In the genomic region with DNA sequence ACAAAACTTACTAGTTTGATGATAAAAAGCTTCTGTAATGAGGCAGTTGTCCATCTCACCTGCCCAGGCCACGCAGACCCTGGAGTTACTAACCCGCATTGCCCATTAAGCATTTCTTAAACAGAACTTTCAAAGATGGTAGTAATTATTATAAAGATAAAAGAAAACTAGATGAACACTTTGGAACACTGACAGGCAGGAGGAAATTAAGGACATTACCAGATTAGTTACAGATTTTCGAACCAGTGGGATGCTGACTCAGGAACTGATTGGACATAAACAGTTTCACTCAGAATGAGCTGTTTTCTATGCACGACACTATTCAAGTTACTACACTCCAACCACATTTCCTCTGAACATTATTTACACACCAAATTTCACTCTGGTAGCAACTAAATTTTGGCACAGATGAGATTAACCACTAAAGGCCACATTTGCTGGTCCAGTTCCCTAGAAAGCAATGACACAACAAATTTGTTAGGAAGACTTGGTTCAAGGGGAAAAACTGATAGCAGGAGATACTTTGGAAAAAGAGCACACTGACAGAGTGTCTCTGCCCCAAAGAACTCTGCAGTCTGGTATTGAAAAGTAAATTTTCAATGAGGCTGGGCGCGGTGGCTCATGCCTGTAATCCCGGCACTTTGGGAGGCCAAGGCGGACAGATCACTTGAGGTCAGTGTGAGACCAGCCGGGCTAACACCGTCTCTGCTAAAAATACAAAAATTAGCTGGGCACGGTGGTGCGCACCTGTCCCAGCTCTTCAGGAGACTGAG, we compare ENCODE assay signal across 12 cellular contexts. TPM values are rescaled to one million over a fixed set of nuclear protein-coding genes. Genes with fewer than 3 reads are reported as not detected.
DNase-seq lines count a peak whose midpoint lies in the region; ATAC-seq and TF ChIP-seq lines count a peak whose summit lies in the region.
"Had no signal": no experiment of that assay in that cellular context is flagged by ENCODE, and none has a peak within 500 bp of the region (broad histone marks: within the 10 kb centered on the region; RNA-seq: fewer than 3 reads in every experiment).

No MANE protein-coding gene starts in this region.

- H3K4me1 ChIP-seq in CD4-positive, CD25-positive, alpha-beta regulatory T cell (ENCODE audit: control insufficient read depth, insufficient read depth, low read length, poor library complexity, severe bottlenecking), result peaks cover 27% of the 10 kb centered on the region

- peak overlapping the region; percentile 31 to 96 (median 78) for H3K27ac Mint-ChIP-seq in CD4-positive, CD25-positive, alpha-beta regulatory T cell
- peak overlapping the region; percentile 52 to 57 for H3K27ac Mint-ChIP-seq in activated naive CD4-positive, alpha-beta T cell treated with anti-CD3 and anti-CD28 coated beads, Interleukin-2, amount 50 U/mL, for 72 hours

- peaks cover 18 to 59% (median 35%) of the 10 kb centered on the region in 4 donors for H3K4me1 Mint-ChIP-seq in CD4-positive, CD25-positive, alpha-beta regulatory T cell

- peaks cover 55% of the 10 kb centered on the region for H3K36me3 ChIP-seq in CD4-positive, CD25-positive, alpha-beta regulatory T cell (ENCODE audit: control insufficient read depth, insufficient read depth, low read length)

- no peaks in the 10 kb centered on the region for H3K27me3 Mint-ChIP-seq in CD4-positive, CD25-positive, alpha-beta regulatory T cell

- no peak overlapping the region for H3K27ac ChIP-seq in CD4-positive, CD25-positive, alpha-beta regulatory T cell (ENCODE audit: insufficient read depth, low read length, poor library complexity, severe bottlenecking)
- H3K27ac ChIP-seq: HL-60 had no signal

- H3K9me3 ChIP-seq in CD4-positive, CD25-positive, alpha-beta regulatory T cell (ENCODE audit: control insufficient read depth in 2 of 2, low read length in 2 of 2), result no peaks in the 10 kb centered on the region
- H3K9me3 ChIP-seq: mucosa of descending colon had no signal

- no peaks in the 10 kb centered on the region for H3K27me3 ChIP-seq in CD4-positive, CD25-positive, alpha-beta regulatory T cell (ENCODE audit: control insufficient read depth, insufficient read depth, low read length)

- TF ChIP-seq CTCF in HFF-Myc (IDR thresholded peaks at IDR 0.05; ENCODE audit: low read depth, low read length, missing control alignments), result no peak

- H3K4me3 ChIP-seq in CD4-positive, CD25-positive, alpha-beta regulatory T cell (ENCODE audit: low read depth, low read length), result no peak overlapping the region
- H3K4me3 ChIP-seq in HFF-Myc (replicated peaks; ENCODE audit: low read depth, low read length), result no peak overlapping the region
- H3K4me3 ChIP-seq: mucosa of descending colon had no signal

- peaks cover 0 to 1% (median 0%) of the 10 kb centered on the region in 7 donors for H3K9me3 Mint-ChIP-seq in CD4-positive, CD25-positive, alpha-beta regulatory T cell
- no peaks in the 10 kb centered on the region for H3K9me3 Mint-ChIP-seq in activated naive CD4-positive, alpha-beta T cell treated with anti-CD3 and anti-CD28 coated beads, Interleukin-2, amount 50 U/mL, for 72 hours

- no peak for ATAC-seq in CD4-positive, CD25-positive, alpha-beta regulatory T cell (ENCODE audit: low read depth in 2 of 2)
- no peak for ATAC-seq in activated naive CD4-positive, alpha-beta T cell treated with anti-CD3 and anti-CD28 coated beads, Interleukin-2, amount 50 U/mL, for 72 hours
- ATAC-seq in GM21786 (IDR thresholded peaks at IDR 0.05; ENCODE audit: unreplicated experiment), result no peak
- ATAC-seq: mucosa of descending colon had no signal

- no peak for DNase-seq in CD4-positive, CD25-positive, alpha-beta regulatory T cell
- DNase-seq in HFF-Myc (ENCODE audit: extremely low read depth, low read depth), result peak; percentile 59
- DNase-seq in activated naive CD4-positive, alpha-beta T cell treated with anti-CD3 and anti-CD28 coated beads, Interleukin-2, amount 50 U/mL, for 72 hours (ENCODE audit: low spot score in 2 of 2), result no peak
- DNase-seq in myocyte (ENCODE audit: low read depth), result peak; percentile 37
- no peak for DNase-seq in NCI-H82 treated with DMSO at 0.1 percent for 48 hours (lab: John Stamatoyannopoulos, UW; ENCODE audit: unreplicated experiment)
- no peak for DNase-seq in nucleus accumbens (lab: John Stamatoyannopoulos, UW)
- DNase-seq in NCI-H2081 (lab: John Stamatoyannopoulos, UW), result no peak
- DNase-seq: GF-D8, mucosa of descending colon, NCI-H510A had no signal

- H3K36me3 Mint-ChIP-seq in CD4-positive, CD25-positive, alpha-beta regulatory T cell, result peaks cover 25% of the 10 kb centered on the region
- H3K36me3 Mint-ChIP-seq in activated naive CD4-positive, alpha-beta T cell treated with anti-CD3 and anti-CD28 coated beads, Interleukin-2, amount 50 U/mL, for 72 hours, result peaks cover 27 to 31% of the 10 kb centered on the region in 2 donors

- H3K4me3 Mint-ChIP-seq in CD4-positive, CD25-positive, alpha-beta regulatory T cell, result peak overlapping the region in 3 of 4 donors; percentile 22 to 42 (median 41)

RNA-seq across cellular contexts. Expression of a gene that starts 3.0 kb away (rescaled TPM):
- 48.8 TPM for total RNA-seq in CD4-positive, CD25-positive, alpha-beta regulatory T cell
- 100 to 1,000 TPM; 295 to 378 (median 363) TPM for polyA plus RNA-seq in CD4-positive, CD25-positive, alpha-beta regulatory T cell
- 100 to 1,000 TPM; 111 to 120 TPM for total RNA-seq in activated naive CD4-positive, alpha-beta T cell treated with anti-CD3 and anti-CD28 coated beads, Interleukin-2, amount 50 U/mL, for 72 hours
- 227 and 282 TPM in 2 replicates for total RNA-seq in myocyte
- 343 TPM for polyA plus RNA-seq in myocyte (2012)

RNA-seq across cellular contexts. Expression of a gene that starts 3.1 kb away (rescaled TPM):
- total RNA-seq in CD4-positive, CD25-positive, alpha-beta regulatory T cell, result 21.2 TPM
- 10 to 100 TPM; 22.3 to 32.6 (median 25.4) TPM for polyA plus RNA-seq in CD4-positive, CD25-positive, alpha-beta regulatory T cell
- total RNA-seq in activated naive CD4-positive, alpha-beta T cell treated with anti-CD3 and anti-CD28 coated beads, Interleukin-2, amount 50 U/mL, for 72 hours, result 10 to 100 TPM; 48.5 to 50.1 TPM
- total RNA-seq in myocyte, result 34.3 and 37.1 TPM in 2 replicates
- polyA plus RNA-seq in myocyte (2012), result 38.0 TPM

RNA-seq across cellular contexts. Expression of a gene that starts 37.5 kb away (rescaled TPM):
- total RNA-seq in CD4-positive, CD25-positive, alpha-beta regulatory T cell, result 246 TPM
- polyA plus RNA-seq in CD4-positive, CD25-positive, alpha-beta regulatory T cell, result 100 to 1,000 TPM; 175 to 398 (median 338) TPM
- total RNA-seq in activated naive CD4-positive, alpha-beta T cell treated with anti-CD3 and anti-CD28 coated beads, Interleukin-2, amount 50 U/mL, for 72 hours, result 100 to 1,000 TPM; 332 to 352 TPM
- total RNA-seq in myocyte, result 109 and 117 TPM in 2 replicates
- 189 TPM for polyA plus RNA-seq in myocyte (2012)

RNA-seq across cellular contexts. Expression of a gene that starts 37.5 kb away (rescaled TPM):
- 128 TPM for total RNA-seq in CD4-positive, CD25-positive, alpha-beta regulatory T cell
- 10 to 100 TPM; 46.6 to 58.0 (median 53.3) TPM for polyA plus RNA-seq in CD4-positive, CD25-positive, alpha-beta regulatory T cell
- total RNA-seq in activated naive CD4-positive, alpha-beta T cell treated with anti-CD3 and anti-CD28 coated beads, Interleukin-2, amount 50 U/mL, for 72 hours, result 100 to 1,000 TPM; 110 to 116 TPM
- 32.7 and 33.3 TPM in 2 replicates for total RNA-seq in myocyte
- polyA plus RNA-seq in myocyte (2012), result 24.8 TPM

RNA-seq across cellular contexts. Expression of a gene that starts 39.8 kb away (rescaled TPM):
- 1,180 TPM for total RNA-seq in CD4-positive, CD25-positive, alpha-beta regulatory T cell
- polyA plus RNA-seq in CD4-positive, CD25-positive, alpha-beta regulatory T cell, result 100 to 1,000 TPM; 112 to 144 (median 117) TPM
- total RNA-seq in activated naive CD4-positive, alpha-beta T cell treated with anti-CD3 and anti-CD28 coated beads, Interleukin-2, amount 50 U/mL, for 72 hours, result 100 to 1,000 TPM; 343 to 380 TPM
- 218 and 242 TPM in 2 replicates for total RNA-seq in myocyte
- polyA plus RNA-seq in myocyte (2012), result 147 TPM

Comparison
In these comparisons a context has a peak if more than half of its experiments do, and no peak if none do; other contexts are left out.
1. DNase-seq: peak in HFF-Myc (single experiment) and myocyte (single experiment); none in CD4-positive, CD25-positive, alpha-beta regulatory T cell (0 of 3), activated naive CD4-positive, alpha-beta T cell treated with anti-CD3 and anti-CD28 coated beads, Interleukin-2, amount 50 U/mL, for 72 hours (0 of 2), NCI-H82 treated with DMSO at 0.1 percent for 48 hours (single experiment), nucleus accumbens (0 of 56) and NCI-H2081 (0 of 2).